ENCODE assay signal across 1 cellular context in the genomic region with DNA sequence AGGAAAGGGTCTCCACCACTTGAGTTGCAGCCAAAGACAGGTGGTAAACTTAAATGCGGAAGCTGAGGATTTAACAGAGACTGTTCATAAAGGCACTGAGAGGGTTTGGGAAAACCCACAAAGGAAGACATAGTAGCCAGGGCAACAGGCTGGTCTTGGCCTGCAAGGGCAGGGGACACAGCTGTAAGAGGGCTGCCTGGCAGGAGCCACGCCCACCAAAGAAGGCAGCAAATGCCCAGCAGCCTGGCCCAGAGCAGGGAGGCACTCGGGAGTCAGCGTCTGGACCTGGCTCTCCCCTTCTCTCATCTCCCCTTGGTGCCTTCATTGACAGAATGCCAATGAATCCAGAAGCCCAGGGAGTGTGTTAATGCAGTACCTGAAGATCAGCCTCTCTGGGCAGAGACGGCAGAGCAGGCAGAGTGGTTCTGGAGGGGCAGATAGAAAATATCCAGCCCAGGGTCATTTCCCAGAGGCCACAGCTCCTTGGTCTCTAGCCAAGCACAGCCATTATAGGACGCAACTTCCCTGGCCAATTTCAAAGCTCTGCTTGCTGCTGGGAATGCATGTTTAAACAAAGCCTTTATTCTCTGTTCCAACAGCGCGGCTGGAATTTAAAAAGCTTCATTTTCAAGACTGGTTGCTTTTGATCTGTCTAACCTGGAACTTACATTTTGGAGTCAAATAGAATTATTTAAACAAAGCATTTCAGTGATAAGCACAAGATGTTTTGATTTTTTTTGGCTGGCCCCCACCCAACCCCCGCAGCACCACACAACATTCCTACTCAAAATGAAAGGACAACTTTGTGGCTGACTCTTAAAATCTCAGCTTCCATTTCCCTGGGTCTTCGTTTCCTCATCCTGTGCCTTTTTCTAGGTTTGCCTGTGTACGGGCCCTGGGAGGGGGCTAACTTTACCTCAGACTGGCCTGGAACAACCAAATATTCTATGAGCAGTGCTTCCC.
TF ChIP-seq lines count a peak whose summit lies in the region.

No MANE protein-coding gene starts in this region.

TF ChIP-seq in SK-N-SH, 30 proteins besides CTCF, POLR2A, EP300 and RAD21 (continued from another document):
- TF ChIP-seq, protein P1, sequence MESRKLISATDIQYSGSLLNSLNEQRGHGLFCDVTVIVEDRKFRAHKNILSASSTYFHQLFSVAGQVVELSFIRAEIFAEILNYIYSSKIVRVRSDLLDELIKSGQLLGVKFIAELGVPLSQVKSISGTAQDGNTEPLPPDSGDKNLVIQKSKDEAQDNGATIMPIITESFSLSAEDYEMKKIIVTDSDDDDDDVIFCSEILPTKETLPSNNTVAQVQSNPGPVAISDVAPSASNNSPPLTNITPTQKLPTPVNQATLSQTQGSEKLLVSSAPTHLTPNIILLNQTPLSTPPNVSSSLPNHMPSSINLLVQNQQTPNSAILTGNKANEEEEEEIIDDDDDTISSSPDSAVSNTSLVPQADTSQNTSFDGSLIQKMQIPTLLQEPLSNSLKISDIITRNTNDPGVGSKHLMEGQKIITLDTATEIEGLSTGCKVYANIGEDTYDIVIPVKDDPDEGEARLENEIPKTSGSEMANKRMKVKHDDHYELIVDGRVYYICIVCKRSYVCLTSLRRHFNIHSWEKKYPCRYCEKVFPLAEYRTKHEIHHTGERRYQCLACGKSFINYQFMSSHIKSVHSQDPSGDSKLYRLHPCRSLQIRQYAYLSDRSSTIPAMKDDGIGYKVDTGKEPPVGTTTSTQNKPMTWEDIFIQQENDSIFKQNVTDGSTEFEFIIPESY (IDR thresholded peaks at IDR 0.05; ENCODE audit: borderline replicate concordance, low read depth) = no peak
- no peak for TF ChIP-seq NFIC (IDR thresholded peaks at IDR 0.05; ENCODE audit: borderline replicate concordance)
- TF ChIP-seq TEAD4 (IDR thresholded peaks at IDR 0.05; ENCODE audit: borderline replicate concordance, insufficient read depth) = no peak
- no peak for TF ChIP-seq GATA2 (CRISPR knock-in tag; IDR thresholded peaks at IDR 0.05)
- TF ChIP-seq FOXM1 (IDR thresholded peaks at IDR 0.05; ENCODE audit: low read depth) = no peak
- no peak for TF ChIP-seq RCOR1 (IDR thresholded peaks at IDR 0.05; ENCODE audit: low read length)
- no peak for TF ChIP-seq FOSL2 (IDR thresholded peaks at IDR 0.05; ENCODE audit: borderline replicate concordance, low read depth)
- no peak for TF ChIP-seq GABPA (IDR thresholded peaks at IDR 0.05; ENCODE audit: low read depth)
- no peak for TF ChIP-seq CHD2 (IDR thresholded peaks at IDR 0.05; ENCODE audit: low read length, partially characterized antibody)
